Comparison of ENCODE assay signal across 8 cellular contexts in genomic region chr2:25078171-25079049, GRCh38. TPM values are rescaled to one million over a fixed set of nuclear protein-coding genes. Genes with fewer than 3 reads are reported as not detected.
DNase-seq lines count a peak whose midpoint lies in the region; ATAC-seq and TF ChIP-seq lines count a peak whose summit lies in the region.

No MANE protein-coding gene starts in this region.

- H3K36me3 ChIP-seq in SJSA1 (no peaks in the 10 kb centered on the region), subcutaneous abdominal adipose tissue (ENCODE audit: control insufficient read depth in 5 of 5, insufficient read depth in 5 of 5, low read length in 5 of 5) (no peaks in the 10 kb centered on the region)

- H3K4me3 Mint-ChIP-seq in progenitor cell of endocrine pancreas (ENCODE audit: low read depth) = no peak overlapping the region
- no peak overlapping the region for H3K4me3 Mint-ChIP-seq in activated T-helper 1 cell treated with anti-CD3 and anti-CD28 coated beads, Interleukin-12 subunit alpha, Interleukin-12 subunit beta, Interleukin-2, Interleukin-4 antibody, amounts not matched to agents 30 ng/mL and 10 ng/mL and 1 ng/mL, durations not matched to agents 14 hours and 24 hours and 36 hours

- no peak overlapping the region for H3K9ac ChIP-seq in subcutaneous abdominal adipose tissue (ENCODE audit: low read length in 5 of 5)

- intact Hi-C loops in head of caudate nucleus (cut with DNase I) = loop anchor here (10.0 kb wide), 1 partner anchor 46 kb away; no protein-coding TSS in a partner anchor
- intact Hi-C loops in activated T-helper 1 cell treated with anti-CD3 and anti-CD28 coated beads, Interleukin-12 subunit alpha, Interleukin-12 subunit beta, Interleukin-2, Interleukin-4 antibody, amounts not matched to agents 30 ng/mL and 10 ng/mL and 1 ng/mL, durations not matched to agents 14 hours and 24 hours and 36 hours (cut with micrococcal nuclease) = no loop called here

- DNase-seq in SJSA1 (ENCODE audit: low read depth in 1 of 2, low spot score in 2 of 2) = peak; percentile 75 to 86
- DNase-seq in head of caudate nucleus = peak in 33 of 42 donors; percentile 20 to 79 (median 47)
- no peak for DNase-seq in progenitor cell of endocrine pancreas (ENCODE audit: low spot score, unreplicated experiment)
- no peak for DNase-seq in activated T-helper 1 cell treated with anti-CD3 and anti-CD28 coated beads, Interleukin-12 subunit alpha, Interleukin-12 subunit beta, Interleukin-2, Interleukin-4 antibody, amounts not matched to agents 30 ng/mL and 10 ng/mL and 1 ng/mL, durations not matched to agents 14 hours and 24 hours and 36 hours (ENCODE audit: low spot score)

- H3K27me3 ChIP-seq in SJSA1 (replicated peaks) (peaks cover 36% of the 10 kb centered on the region), subcutaneous abdominal adipose tissue (ENCODE audit: control insufficient read depth in 5 of 5, insufficient read depth in 4 of 5, low read length in 5 of 5) (peaks cover 0 to 2% (median 0%) of the 10 kb centered on the region in 5 donors)

- H3K27me3 Mint-ChIP-seq in progenitor cell of endocrine pancreas = peaks cover 3% of the 10 kb centered on the region
- peaks cover 13% of the 10 kb centered on the region for H3K27me3 Mint-ChIP-seq in activated T-helper 1 cell treated with anti-CD3 and anti-CD28 coated beads, Interleukin-12 subunit alpha, Interleukin-12 subunit beta, Interleukin-2, Interleukin-4 antibody, amounts not matched to agents 30 ng/mL and 10 ng/mL and 1 ng/mL, durations not matched to agents 14 hours and 24 hours and 36 hours (ENCODE audit: insufficient read depth)

- H3K4me1 Mint-ChIP-seq in progenitor cell of endocrine pancreas (ENCODE audit: low read depth) = peaks cover 20% of the 10 kb centered on the region
- no peaks in the 10 kb centered on the region for H3K4me1 Mint-ChIP-seq in activated T-helper 1 cell treated with anti-CD3 and anti-CD28 coated beads, Interleukin-12 subunit alpha, Interleukin-12 subunit beta, Interleukin-2, Interleukin-4 antibody, amounts not matched to agents 30 ng/mL and 10 ng/mL and 1 ng/mL, durations not matched to agents 14 hours and 24 hours and 36 hours (ENCODE audit: low read depth)

- no peak overlapping the region for H3K27ac Mint-ChIP-seq in progenitor cell of endocrine pancreas
- no peak overlapping the region for H3K27ac Mint-ChIP-seq in activated T-helper 1 cell treated with anti-CD3 and anti-CD28 coated beads, Interleukin-12 subunit alpha, Interleukin-12 subunit beta, Interleukin-2, Interleukin-4 antibody, amounts not matched to agents 30 ng/mL and 10 ng/mL and 1 ng/mL, durations not matched to agents 14 hours and 24 hours and 36 hours

- no peak for TF ChIP-seq EP300 in Ishikawa (IDR thresholded peaks at IDR 0.05; ENCODE audit: borderline replicate concordance)

- H3K4me3 ChIP-seq in SJSA1 (no peak overlapping the region), subcutaneous abdominal adipose tissue (ENCODE audit: low read depth in 1 of 5, low read length in 5 of 5) (peak overlapping the region in 1 of 5 donors; percentile 32)

- H3K4me1 ChIP-seq in SJSA1 (replicated peaks) = peaks cover 17% of the 10 kb centered on the region
- peaks cover 0 to 46% (median 13%) of the 10 kb centered on the region in 5 donors for H3K4me1 ChIP-seq in subcutaneous abdominal adipose tissue (ENCODE audit: control insufficient read depth in 5 of 5, insufficient read depth in 5 of 5, low read length in 5 of 5)

- ATAC-seq in HG03196 (IDR thresholded peaks at IDR 0.05; ENCODE audit: unreplicated experiment) (no peak), GM18870 (IDR thresholded peaks at IDR 0.05; ENCODE audit: unreplicated experiment) (no peak)

- H3K27ac ChIP-seq in SJSA1 (no peak overlapping the region; the same call in 1 of the 2 replicates), subcutaneous abdominal adipose tissue (ENCODE audit: low read depth, low read length) (peak overlapping the region; percentile 51)

- peaks cover 3% of the 10 kb centered on the region for H3K36me3 Mint-ChIP-seq in progenitor cell of endocrine pancreas (ENCODE audit: insufficient read depth)
- H3K36me3 Mint-ChIP-seq in activated T-helper 1 cell treated with anti-CD3 and anti-CD28 coated beads, Interleukin-12 subunit alpha, Interleukin-12 subunit beta, Interleukin-2, Interleukin-4 antibody, amounts not matched to agents 30 ng/mL and 10 ng/mL and 1 ng/mL, durations not matched to agents 14 hours and 24 hours and 36 hours (ENCODE audit: low read depth) = no peaks in the 10 kb centered on the region

- no peak for TF ChIP-seq RAD21 in Ishikawa (IDR thresholded peaks at IDR 0.05; ENCODE audit: low read depth)

- no peaks in the 10 kb centered on the region for H3K9me3 ChIP-seq in SJSA1 (replicated peaks)
- H3K9me3 ChIP-seq in subcutaneous abdominal adipose tissue (ENCODE audit: control insufficient read depth in 5 of 5, low read length in 5 of 5) = no peaks in the 10 kb centered on the region

- no peak for TF ChIP-seq CTCF in progenitor cell of endocrine pancreas (IDR thresholded peaks at IDR 0.05; ENCODE audit: unreplicated experiment)

- no peaks in the 10 kb centered on the region for H3K9me3 Mint-ChIP-seq in progenitor cell of endocrine pancreas (ENCODE audit: low read depth)
- no peaks in the 10 kb centered on the region for H3K9me3 Mint-ChIP-seq in activated T-helper 1 cell treated with anti-CD3 and anti-CD28 coated beads, Interleukin-12 subunit alpha, Interleukin-12 subunit beta, Interleukin-2, Interleukin-4 antibody, amounts not matched to agents 30 ng/mL and 10 ng/mL and 1 ng/mL, durations not matched to agents 14 hours and 24 hours and 36 hours

TF ChIP-seq in Ishikawa, 13 proteins besides CTCF, POLR2A, EP300 and RAD21:
- TF ChIP-seq TEAD4 (IDR thresholded peaks at IDR 0.05) = peak; percentile 71; the same call in 1 of the 2 replicates
- no peak for TF ChIP-seq ZBTB7A (IDR thresholded peaks at IDR 0.05; ENCODE audit: low read depth)
- no peak for TF ChIP-seq EGR1 (IDR thresholded peaks at IDR 0.05)
- 0 out of 2 replicates have a peak, but pooled peaks have one; percentile 36 for TF ChIP-seq FOXM1 (IDR thresholded peaks at IDR 0.05; ENCODE audit: borderline replicate concordance, low read depth)
- peak; percentile 88 for TF ChIP-seq NFIC (IDR thresholded peaks at IDR 0.05)
- TF ChIP-seq TCF12 (IDR thresholded peaks at IDR 0.05; ENCODE audit: low read depth) = peak; percentile 79
- TF ChIP-seq, protein P1, sequence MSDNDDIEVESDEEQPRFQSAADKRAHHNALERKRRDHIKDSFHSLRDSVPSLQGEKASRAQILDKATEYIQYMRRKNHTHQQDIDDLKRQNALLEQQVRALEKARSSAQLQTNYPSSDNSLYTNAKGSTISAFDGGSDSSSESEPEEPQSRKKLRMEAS (IDR thresholded peaks at IDR 0.05) = peak; percentile 30; the same call in 1 of the 2 replicates

RNA-seq across cellular contexts. Expression of gene EFR3B, which starts 36.5 kb away (rescaled TPM):
- total RNA-seq in SJSA1 (2014; rRNA removed; shearing (Covaris generic)) = 0.39 and 0.63 TPM in 2 replicates
- total RNA-seq in progenitor cell of endocrine pancreas = 22.1 and 23.3 TPM in 2 replicates
- total RNA-seq in activated T-helper 1 cell treated with anti-CD3 and anti-CD28 coated beads, Interleukin-12 subunit alpha, Interleukin-12 subunit beta, Interleukin-2, Interleukin-4 antibody, amounts not matched to agents 30 ng/mL and 10 ng/mL and 1 ng/mL, durations not matched to agents 14 hours and 24 hours and 36 hours = 0.21 and 0.22 TPM in 2 replicates

Comparison
In these comparisons a context has a peak if more than half of its experiments do, and no peak if none do; other contexts are left out.
1. DNase-seq: peak in SJSA1 (2 of 2) and head of caudate nucleus (33 of 42); none in progenitor cell of endocrine pancreas (single experiment) and activated T-helper 1 cell treated with anti-CD3 and anti-CD28 coated beads, Interleukin-12 subunit alpha, Interleukin-12 subunit beta, Interleukin-2, Interleukin-4 antibody, amounts not matched to agents 30 ng/mL and 10 ng/mL and 1 ng/mL, durations not matched to agents 14 hours and 24 hours and 36 hours (single experiment).
2. RNA of gene EFR3B, which starts 36.5 kb away (total RNA-seq): 22.1 to 23.3 TPM in progenitor cell of endocrine pancreas; 0.39 to 0.63 TPM in SJSA1 and 0.21 to 0.22 TPM in activated T-helper 1 cell treated with anti-CD3 and anti-CD28 coated beads, Interleukin-12 subunit alpha, Interleukin-12 subunit beta, Interleukin-2, Interleukin-4 antibody, amounts not matched to agents 30 ng/mL and 10 ng/mL and 1 ng/mL, durations not matched to agents 14 hours and 24 hours and 36 hours; every median in the first group is over 10 times any median in the second.